ENCODE assay signal across 25 cellular contexts in the genomic region with DNA sequence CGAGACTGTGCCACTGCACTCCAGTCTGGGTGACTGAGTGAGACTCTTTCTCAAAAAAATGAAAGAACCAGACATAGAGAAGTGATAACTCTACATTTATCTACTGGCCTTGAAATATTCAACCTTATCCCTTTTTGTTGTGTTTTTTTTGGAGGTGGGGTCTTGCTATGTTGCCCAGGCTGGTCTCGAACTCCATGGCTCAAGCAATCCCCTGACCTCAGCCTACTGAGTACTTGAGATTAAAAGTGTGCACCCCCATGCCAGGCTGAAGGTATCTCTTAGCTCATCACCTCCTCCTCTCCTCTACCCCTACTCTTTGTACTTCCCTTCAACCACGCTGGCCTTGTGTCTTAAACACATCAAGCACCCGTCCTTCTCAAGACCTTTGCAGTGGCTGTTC.
"Had no signal": no experiment of that assay in that cellular context is flagged by ENCODE, and none has a peak within 500 bp of the region (broad histone marks: within the 10 kb centered on the region; RNA-seq: fewer than 3 reads in every experiment).

No MANE protein-coding gene starts in this region.

- H3K27me3 Mint-ChIP-seq: stimulated activated memory B cell treated with anti-CD40 and anti-IgM and Interleukin-4, amounts not matched to agents 10 μg/mL and 1 μg/mL and 100 μg/mL, for 72 hours had no signal

- H3K4me3 Mint-ChIP-seq: activated CD4-positive, alpha-beta T cell treated with anti-CD3 and anti-CD28 coated beads, Interleukin-2, amount 10 ng/mL, durations not matched to agents 7 days and 5 days; activated CD8-positive, alpha-beta T cell treated with anti-CD3 and anti-CD28 coated beads, Interleukin-2, amount 10 ng/mL, durations not matched to agents 7 days and 5 days; activated T-helper 1 cell treated with anti-CD3 and anti-CD28 coated beads, Interleukin-12 subunit alpha, Interleukin-12 subunit beta, Interleukin-2, Interleukin-4 antibody, amounts not matched to agents 30 ng/mL and 10 ng/mL and 1 ng/mL, durations not matched to agents 14 hours and 24 hours and 36 hours; immature natural killer cell; nephron progenitor cell; stimulated activated memory B cell treated with anti-CD40 and anti-IgM and Interleukin-4, amounts not matched to agents 10 μg/mL and 1 μg/mL and 100 μg/mL, for 72 hours; T-helper 1 cell treated with Interleukin-12 subunit alpha and Interleukin-12 subunit beta and Interleukin-4 antibody, amounts not matched to agents 30 μg/mL and 1 μg/mL, for 36 hours had no signal

- DNase-seq: activated CD4-positive, alpha-beta T cell treated with anti-CD3 and anti-CD28 coated beads, Interleukin-2, amount 10 ng/mL, durations not matched to agents 7 days and 5 days; activated CD8-positive, alpha-beta T cell treated with anti-CD3 and anti-CD28 coated beads, Interleukin-2, amount 10 ng/mL, durations not matched to agents 7 days and 5 days; activated gamma-delta T cell; activated naive CD4-positive, alpha-beta T cell treated with anti-CD3 and anti-CD28 coated beads, Interleukin-2, amount 50 U/mL, for 16 hours; anterior cingulate cortex; body of pancreas; dermis blood vessel endothelial cell; effector CD8-positive, alpha-beta T cell; glutamatergic neuron; immature natural killer cell; left ventricle myocardium inferior; midbrain; nephron progenitor cell; nucleus accumbens; posterior cingulate gyrus; small intestine; stimulated activated CD4-positive, alpha-beta T cell treated with anti-CD3 and anti-CD28 coated beads, Interleukin-2, amount 100 ng/mL, for 24 hours; T1000; trophoblast cell had no signal

- ATAC-seq: activated CD8-positive, alpha-beta T cell treated with anti-CD3 and anti-CD28 coated beads, Interleukin-2, amount 10 ng/mL, durations not matched to agents 7 days and 5 days; body of pancreas; esophagus mucosa; sciatic nerve; stimulated activated memory B cell treated with anti-CD40 and anti-IgM and Interleukin-4, amounts not matched to agents 10 μg/mL and 1 μg/mL and 100 μg/mL, for 72 hours had no signal

- H3K4me3 ChIP-seq: body of pancreas, hepatocyte, left ventricle myocardium inferior had no signal

- H3K36me3 ChIP-seq: left ventricle myocardium inferior had no signal

- H3K27ac Mint-ChIP-seq: activated CD4-positive, alpha-beta T cell treated with anti-CD3 and anti-CD28 coated beads, Interleukin-2, amount 10 ng/mL, durations not matched to agents 7 days and 5 days; activated CD8-positive, alpha-beta T cell treated with anti-CD3 and anti-CD28 coated beads, Interleukin-2, amount 10 ng/mL, durations not matched to agents 7 days and 5 days; activated T-helper 1 cell treated with anti-CD3 and anti-CD28 coated beads, Interleukin-12 subunit alpha, Interleukin-12 subunit beta, Interleukin-2, Interleukin-4 antibody, amounts not matched to agents 30 ng/mL and 10 ng/mL and 1 ng/mL, durations not matched to agents 14 hours and 24 hours and 36 hours; nephron progenitor cell; stimulated activated memory B cell treated with anti-CD40 and anti-IgM and Interleukin-4, amounts not matched to agents 10 μg/mL and 1 μg/mL and 100 μg/mL, for 72 hours; T-helper 1 cell treated with Interleukin-12 subunit alpha and Interleukin-12 subunit beta and Interleukin-4 antibody, amounts not matched to agents 30 μg/mL and 1 μg/mL, for 36 hours had no signal

- H3K27me3 ChIP-seq: body of pancreas, hepatocyte had no signal

- H3K4me2 ChIP-seq: hepatocyte had no signal

- H3K9me3 Mint-ChIP-seq: activated CD4-positive, alpha-beta T cell treated with anti-CD3 and anti-CD28 coated beads, Interleukin-2, amount 10 ng/mL, durations not matched to agents 7 days and 5 days; activated T-helper 1 cell treated with anti-CD3 and anti-CD28 coated beads, Interleukin-12 subunit alpha, Interleukin-12 subunit beta, Interleukin-2, Interleukin-4 antibody, amounts not matched to agents 30 ng/mL and 10 ng/mL and 1 ng/mL, durations not matched to agents 14 hours and 24 hours and 36 hours; immature natural killer cell; stimulated activated memory B cell treated with anti-CD40 and anti-IgM and Interleukin-4, amounts not matched to agents 10 μg/mL and 1 μg/mL and 100 μg/mL, for 72 hours; T-helper 1 cell treated with Interleukin-12 subunit alpha and Interleukin-12 subunit beta and Interleukin-4 antibody, amounts not matched to agents 30 μg/mL and 1 μg/mL, for 36 hours had no signal

- H3K27ac ChIP-seq: body of pancreas, hepatocyte, left ventricle myocardium inferior had no signal

- H2AFZ ChIP-seq: hepatocyte had no signal

- H3K9me3 ChIP-seq: body of pancreas, left ventricle myocardium inferior had no signal
